8 cellular contexts compared by ENCODE assay signal in genomic region chr18:39841133-39842041, GRCh38.
A peak's percentile ranks its signal among the peaks of the same experiment; 100 is the strongest.
DNase-seq lines count a peak whose midpoint lies in the region; ATAC-seq and TF ChIP-seq lines count a peak whose summit lies in the region.

No MANE protein-coding gene starts in this region.

- no peaks in the 10 kb centered on the region for H4K20me1 ChIP-seq in H9 (ENCODE audit: control insufficient read depth, insufficient read depth, insufficient read length)

- H3K4me3 Mint-ChIP-seq in H9, result peak overlapping the region; percentile 81 to 91

- H4K8ac ChIP-seq in H9 (replicated peaks; ENCODE audit: insufficient read length, low read depth, low read length), result no peak overlapping the region

- intact Hi-C loops in colonic mucosa (cut with DNase I), result loop anchor here (10.0 kb wide), 1 partner anchor 63 kb away; no protein-coding TSS in a partner anchor

- H3K27me3 Mint-ChIP-seq in H9 (ENCODE audit: low read depth), result peaks cover 20% of the 10 kb centered on the region

- peak overlapping the region; percentile 26 for H3K9ac ChIP-seq in H9 (ENCODE audit: extremely low read depth, insufficient read length, low read length)
- H3K9ac ChIP-seq in colonic mucosa (ENCODE audit: low read depth in 2 of 2, low read length in 2 of 2), result no peak overlapping the region
- peak overlapping the region in 1 of 5 donors; percentile 22 for H3K9ac ChIP-seq in subcutaneous abdominal adipose tissue (ENCODE audit: low read length in 5 of 5)

- H2BK5ac ChIP-seq in H9 (ENCODE audit: insufficient read length, low read length), result no peak overlapping the region

- H3K4me1 ChIP-seq in H9 (ENCODE audit: insufficient read depth, low read length) (0 out of 2 replicates have a peak, but pooled peaks cover 2% of the 10 kb centered on the region), colonic mucosa (no peaks in the 10 kb centered on the region), subcutaneous abdominal adipose tissue (ENCODE audit: control insufficient read depth in 5 of 5, insufficient read depth in 5 of 5, low read length in 5 of 5) (peaks cover 3 to 24% (median 13%) of the 10 kb centered on the region in 5 donors)

- peak overlapping the region in 2 of 3 experiments; percentile 83 to 93; a peak in 3 of 7 replicates for H3K27ac Mint-ChIP-seq in H9

- H3K4me3 ChIP-seq in colonic mucosa (peak overlapping the region; percentile 26), subcutaneous abdominal adipose tissue (ENCODE audit: low read depth in 1 of 5, low read length in 5 of 5) (peak overlapping the region; percentile 33 to 64 (median 49))

- no CpG with 5 or more reads among the region's 46 CpGs for WGBS in H9 (ENCODE audit: extremely low coverage, insufficient read length, low lambda C conversion rate)

- H3T11ph ChIP-seq in H9 (ENCODE audit: low read length), result no peak overlapping the region

- no peaks in the 10 kb centered on the region for H3K36me3 Mint-ChIP-seq in H9 (ENCODE audit: insufficient read depth in 1 of 3, low read depth in 3 of 3)

- H3K27ac ChIP-seq in H9 (ENCODE audit: insufficient read length, low read depth, low read length) (no peak overlapping the region), colonic mucosa (no peak overlapping the region), subcutaneous abdominal adipose tissue (ENCODE audit: low read depth, low read length) (peak overlapping the region; percentile 24)

- no peak overlapping the region for H2AK5ac ChIP-seq in H9 (ENCODE audit: insufficient read length, low read length)

- H2BK20ac ChIP-seq in H9 (ENCODE audit: low read depth, low read length, poor library complexity, severe bottlenecking), result no peak overlapping the region

- peak; percentile 67 for TF ChIP-seq CTCF in H9 (conservative IDR thresholded peaks at IDR 0.05)
- peak; percentile 16 for TF ChIP-seq CTCF in colonic mucosa (IDR thresholded peaks at IDR 0.05)

- H3K36me3 ChIP-seq in colonic mucosa, result no peaks in the 10 kb centered on the region
- H3K36me3 ChIP-seq in subcutaneous abdominal adipose tissue (ENCODE audit: control insufficient read depth in 5 of 5, insufficient read depth in 5 of 5, low read length in 5 of 5), result no peaks in the 10 kb centered on the region

- no peak overlapping the region for H3K23ac ChIP-seq in H9 (ENCODE audit: insufficient read length, low read depth, low read length)

- H3K4ac ChIP-seq in H9 (ENCODE audit: low read depth, low read length), result no peak overlapping the region

- ATAC-seq in HG03196 (IDR thresholded peaks at IDR 0.05; ENCODE audit: unreplicated experiment), result no peak
- ATAC-seq in HG02642 (IDR thresholded peaks at IDR 0.05; ENCODE audit: poor library complexity, unreplicated experiment), result no peak

- peak overlapping the region; percentile 7 for H3K18ac ChIP-seq in H9 (ENCODE audit: insufficient read length, low read depth, low read length)

- no peak overlapping the region for H4K91ac ChIP-seq in H9 (ENCODE audit: insufficient read length, low read depth, low read length)

- H3K23me2 ChIP-seq in H9 (ENCODE audit: insufficient read length, low read depth, low read length, poor library complexity, severe bottlenecking), result peaks cover 4% of the 10 kb centered on the region

- H2AFZ ChIP-seq in H9 (ENCODE audit: low read length), result peak overlapping the region; percentile 50

- no peak overlapping the region for H2BK12ac ChIP-seq in H9 (ENCODE audit: insufficient read length, low read depth, low read length)

- H3K79me1 ChIP-seq in H9 (ENCODE audit: insufficient read depth, low read depth, low read length, poor library complexity, severe bottlenecking), result no peaks in the 10 kb centered on the region

- H3K9me3 Mint-ChIP-seq in H9, result no peaks in the 10 kb centered on the region

- no peak overlapping the region for H4K5ac ChIP-seq in H9 (ENCODE audit: insufficient read length, low read depth, low read length)

- no peaks in the 10 kb centered on the region for H3K79me2 ChIP-seq in H9 (ENCODE audit: insufficient read depth, low read length)

- H2BK120ac ChIP-seq in H9 (ENCODE audit: low read depth, low read length, poor library complexity, severe bottlenecking), result no peak overlapping the region

- peak overlapping the region; percentile 44 for H3K14ac ChIP-seq in H9 (ENCODE audit: insufficient read depth, low read length)

- no peak overlapping the region for H2BK15ac ChIP-seq in H9 (ENCODE audit: low read depth, low read length)

- peak; percentile 79 for DNase-seq in H9
- DNase-seq in NCI-H524 (lab: John Stamatoyannopoulos, UW), result peak; percentile 62 to 86
- peak; percentile 36 for DNase-seq in colonic mucosa
- DNase-seq in kidney glomerular epithelial cell (lab: John Stamatoyannopoulos, UW), result peak; percentile 47
- DNase-seq in NCI-H226, result no peak

- H3K4me2 ChIP-seq in H9 (ENCODE audit: insufficient read depth, insufficient read length, low read length), result peak overlapping the region; percentile 94

- H3K27me3 ChIP-seq in H9 (ENCODE audit: insufficient read depth, low read length) (no peaks in the 10 kb centered on the region; the same call in 1 of the 2 replicates), colonic mucosa (no peaks in the 10 kb centered on the region), subcutaneous abdominal adipose tissue (ENCODE audit: control insufficient read depth in 5 of 5, insufficient read depth in 4 of 5, low read length in 5 of 5) (peaks cover 0 to 3% (median 0%) of the 10 kb centered on the region in 5 donors)

- no peak overlapping the region for H3K56ac ChIP-seq in H9 (ENCODE audit: insufficient read length, low read depth, low read length)

- H3K9me3 ChIP-seq in H9 (ENCODE audit: control insufficient read depth, low read depth, low read length) (no peaks in the 10 kb centered on the region), colonic mucosa (no peaks in the 10 kb centered on the region), subcutaneous abdominal adipose tissue (ENCODE audit: control insufficient read depth in 5 of 5, low read length in 5 of 5) (no peaks in the 10 kb centered on the region)

- peaks cover 30 to 36% of the 10 kb centered on the region in 2 experiments for H3K4me1 Mint-ChIP-seq in H9
